ENCODE assay signal across 8 cellular contexts in the genomic region with DNA sequence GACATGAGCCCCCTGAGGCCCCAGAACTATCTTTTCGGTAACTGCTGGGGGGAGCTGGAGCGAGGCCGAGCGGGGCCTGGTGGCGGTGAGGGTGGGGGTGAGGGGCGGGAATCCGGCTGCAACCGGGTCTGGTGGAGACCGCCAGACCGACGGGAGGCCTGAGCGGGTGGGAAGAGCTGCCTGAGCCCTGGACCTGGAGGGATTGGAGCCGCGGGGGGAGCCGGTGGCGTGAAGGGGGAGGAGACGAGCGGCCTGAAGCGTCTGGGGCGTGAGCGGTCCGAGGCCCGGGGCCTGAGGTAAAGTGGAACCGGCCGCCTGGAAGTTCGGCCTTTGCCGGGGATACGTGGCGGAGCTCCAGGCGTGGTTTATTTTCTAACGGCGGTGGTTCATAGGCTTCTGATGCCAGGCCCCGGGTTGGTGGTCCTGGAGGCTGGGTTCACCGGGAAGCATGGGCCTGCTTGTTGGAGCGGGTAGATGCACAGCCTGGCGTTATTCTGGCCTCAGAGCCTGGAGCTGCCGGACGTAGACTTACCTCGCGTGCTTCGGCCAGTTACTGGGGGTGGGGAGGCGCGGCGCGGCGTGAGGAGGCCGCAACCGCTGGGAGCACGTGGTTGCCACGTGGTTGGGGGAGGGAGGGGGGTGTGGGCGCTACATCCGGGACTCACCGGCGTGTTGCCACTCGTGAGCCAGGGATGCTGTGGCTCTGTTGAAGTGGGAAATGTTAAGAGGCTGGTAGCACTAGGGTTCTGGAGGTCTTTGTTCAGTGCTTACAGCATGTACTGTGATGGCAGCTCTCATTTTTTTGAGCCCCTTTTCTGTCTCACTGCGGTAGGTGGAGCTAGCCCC. TPM values are rescaled to one million over a fixed set of nuclear protein-coding genes. Genes with fewer than 3 reads are reported as not detected.
A peak's percentile ranks its signal among the peaks of the same experiment; 100 is the strongest.
DNase-seq lines count a peak whose midpoint lies in the region; ATAC-seq and TF ChIP-seq lines count a peak whose summit lies in the region.

No MANE protein-coding gene starts in this region.

- H3K27ac Mint-ChIP-seq in CD4-positive, CD25-positive, alpha-beta regulatory T cell: peak overlapping the region; percentile 98 to 100 (median 99)
- peak overlapping the region; percentile 98 for H3K27ac Mint-ChIP-seq in activated T-helper 1 cell treated with anti-CD3 and anti-CD28 coated beads, Interleukin-12 subunit alpha, Interleukin-12 subunit beta, Interleukin-2, Interleukin-4 antibody, amounts not matched to agents 30 ng/mL and 10 ng/mL and 1 ng/mL, durations not matched to agents 14 hours and 24 hours and 36 hours
- peak overlapping the region; percentile 94 to 100 for H3K27ac Mint-ChIP-seq in natural killer cell

- no peak for TF ChIP-seq POLR2A in Peyer's patch (IDR thresholded peaks at IDR 0.05)

- DNase-seq in CD4-positive, CD25-positive, alpha-beta regulatory T cell: peak; percentile 76 to 87 (median 79)
- DNase-seq in Peyer's patch: peak; percentile 77 to 89 (median 84)
- DNase-seq in activated T-helper 1 cell treated with anti-CD3 and anti-CD28 coated beads, Interleukin-12 subunit alpha, Interleukin-12 subunit beta, Interleukin-2, Interleukin-4 antibody, amounts not matched to agents 30 ng/mL and 10 ng/mL and 1 ng/mL, durations not matched to agents 14 hours and 24 hours and 36 hours (ENCODE audit: low spot score): peak; percentile 74
- peak; percentile 73 to 80 for DNase-seq in fibroblast of lung (ENCODE audit: low read depth in 2 of 2)
- peak; percentile 76 for DNase-seq in natural killer cell
- DNase-seq in stimulated activated naive CD4-positive, alpha-beta T cell (lab: John Stamatoyannopoulos, UW): peak; percentile 54 to 81 (median 76)

- H3K36me3 ChIP-seq in CD4-positive, CD25-positive, alpha-beta regulatory T cell (ENCODE audit: control insufficient read depth, insufficient read depth, low read length): peaks cover 24% of the 10 kb centered on the region
- H3K36me3 ChIP-seq in Peyer's patch (peaks cover 0 to 19% (median 0%) of the 10 kb centered on the region in 3 donors), fibroblast of lung (ENCODE audit: control insufficient read depth, insufficient read depth, low read length) (peaks cover 10% of the 10 kb centered on the region)

- ATAC-seq in CD4-positive, CD25-positive, alpha-beta regulatory T cell (ENCODE audit: low read depth in 2 of 2): peak; percentile 27 to 28
- ATAC-seq in GM19372 (IDR thresholded peaks at IDR 0.05; ENCODE audit: low read depth, unreplicated experiment): peak; percentile 35
- ATAC-seq in HG03565 (IDR thresholded peaks at IDR 0.05; ENCODE audit: unreplicated experiment): peak; percentile 32
- peak; percentile 17 to 48 (median 34) for ATAC-seq in natural killer cell

- no peak overlapping the region for H2AFZ ChIP-seq in fibroblast of lung (ENCODE audit: low read length)

- peak overlapping the region; percentile 94 to 99 (median 97) for H3K4me3 Mint-ChIP-seq in CD4-positive, CD25-positive, alpha-beta regulatory T cell
- peak overlapping the region; percentile 97 for H3K4me3 Mint-ChIP-seq in activated T-helper 1 cell treated with anti-CD3 and anti-CD28 coated beads, Interleukin-12 subunit alpha, Interleukin-12 subunit beta, Interleukin-2, Interleukin-4 antibody, amounts not matched to agents 30 ng/mL and 10 ng/mL and 1 ng/mL, durations not matched to agents 14 hours and 24 hours and 36 hours
- H3K4me3 Mint-ChIP-seq in natural killer cell: peak overlapping the region; percentile 97

- H3K27ac ChIP-seq in CD4-positive, CD25-positive, alpha-beta regulatory T cell (ENCODE audit: insufficient read depth, low read length, poor library complexity, severe bottlenecking): peak overlapping the region; percentile 90
- H3K27ac ChIP-seq in Peyer's patch: peak overlapping the region; percentile 83 to 95 (median 89)
- H3K27ac ChIP-seq in fibroblast of lung (ENCODE audit: insufficient read depth, low read length): peak overlapping the region; percentile 89

- no peak for TF ChIP-seq CTCF in Peyer's patch (IDR thresholded peaks at IDR 0.05)
- no peak for TF ChIP-seq CTCF in fibroblast of lung (conservative IDR thresholded peaks at IDR 0.05 in 1 of 2, IDR thresholded peaks at IDR 0.05 in 1 of 2; ENCODE audit: low read depth in 1 of 2, low read length in 2 of 2)
- no peak for TF ChIP-seq CTCF in natural killer cell (IDR thresholded peaks at IDR 0.05)

- intact Hi-C loops in activated T-helper 1 cell treated with anti-CD3 and anti-CD28 coated beads, Interleukin-12 subunit alpha, Interleukin-12 subunit beta, Interleukin-2, Interleukin-4 antibody, amounts not matched to agents 30 ng/mL and 10 ng/mL and 1 ng/mL, durations not matched to agents 14 hours and 24 hours and 36 hours (cut with micrococcal nuclease): loop anchor here (1.0 to 5.0 kb wide), 11 partner anchors 519 to 1939 kb away; a partner anchor contains a TSS
- intact Hi-C loops in natural killer cell (cut with micrococcal nuclease): no loop called here

- H3K79me2 ChIP-seq in fibroblast of lung (ENCODE audit: control insufficient read depth, insufficient read depth, low read length): peaks cover 55% of the 10 kb centered on the region

- peaks cover 0 to 2% (median 0%) of the 10 kb centered on the region in 7 donors for H3K9me3 Mint-ChIP-seq in CD4-positive, CD25-positive, alpha-beta regulatory T cell
- no peaks in the 10 kb centered on the region for H3K9me3 Mint-ChIP-seq in activated T-helper 1 cell treated with anti-CD3 and anti-CD28 coated beads, Interleukin-12 subunit alpha, Interleukin-12 subunit beta, Interleukin-2, Interleukin-4 antibody, amounts not matched to agents 30 ng/mL and 10 ng/mL and 1 ng/mL, durations not matched to agents 14 hours and 24 hours and 36 hours
- no peaks in the 10 kb centered on the region for H3K9me3 Mint-ChIP-seq in natural killer cell

- no peaks in the 10 kb centered on the region for H3K9me3 ChIP-seq in CD4-positive, CD25-positive, alpha-beta regulatory T cell (ENCODE audit: control insufficient read depth in 2 of 2, low read length in 2 of 2)
- no peaks in the 10 kb centered on the region for H3K9me3 ChIP-seq in Peyer's patch
- no peaks in the 10 kb centered on the region for H3K9me3 ChIP-seq in fibroblast of lung (ENCODE audit: control insufficient read depth, insufficient read depth, low read depth, low read length)

- peak overlapping the region; percentile 95 for H3K4me3 ChIP-seq in CD4-positive, CD25-positive, alpha-beta regulatory T cell (ENCODE audit: low read depth, low read length)
- peak overlapping the region; percentile 67 to 96 (median 90) for H3K4me3 ChIP-seq in Peyer's patch
- H3K4me3 ChIP-seq in fibroblast of lung (replicated peaks in 1 of 4; ENCODE audit: control extremely low read depth in 1 of 4, insufficient read depth in 1 of 4, low read depth in 3 of 4, low read length in 4 of 4): peak overlapping the region; percentile 79 to 95 (median 90)

- H4K20me1 ChIP-seq in fibroblast of lung (ENCODE audit: control insufficient read depth, extremely low read depth, insufficient read depth, low read length): peaks cover 20% of the 10 kb centered on the region

- peaks cover 14% of the 10 kb centered on the region for H3K27me3 Mint-ChIP-seq in CD4-positive, CD25-positive, alpha-beta regulatory T cell
- peaks cover 6% of the 10 kb centered on the region for H3K27me3 Mint-ChIP-seq in activated T-helper 1 cell treated with anti-CD3 and anti-CD28 coated beads, Interleukin-12 subunit alpha, Interleukin-12 subunit beta, Interleukin-2, Interleukin-4 antibody, amounts not matched to agents 30 ng/mL and 10 ng/mL and 1 ng/mL, durations not matched to agents 14 hours and 24 hours and 36 hours (ENCODE audit: insufficient read depth)
- no peaks in the 10 kb centered on the region for H3K27me3 Mint-ChIP-seq in natural killer cell (ENCODE audit: low read depth in 2 of 2)

- H3K4me1 ChIP-seq in CD4-positive, CD25-positive, alpha-beta regulatory T cell (ENCODE audit: control insufficient read depth, insufficient read depth, low read length, poor library complexity, severe bottlenecking): peaks cover 55% of the 10 kb centered on the region
- peaks cover 0 to 21% (median 6%) of the 10 kb centered on the region in 4 donors for H3K4me1 ChIP-seq in Peyer's patch
- H3K4me1 ChIP-seq in fibroblast of lung (ENCODE audit: control insufficient read depth, extremely low read depth, insufficient read depth, low read length): no peaks in the 10 kb centered on the region

- H3K36me3 Mint-ChIP-seq in CD4-positive, CD25-positive, alpha-beta regulatory T cell: peaks cover 29% of the 10 kb centered on the region
- peaks cover 49% of the 10 kb centered on the region for H3K36me3 Mint-ChIP-seq in activated T-helper 1 cell treated with anti-CD3 and anti-CD28 coated beads, Interleukin-12 subunit alpha, Interleukin-12 subunit beta, Interleukin-2, Interleukin-4 antibody, amounts not matched to agents 30 ng/mL and 10 ng/mL and 1 ng/mL, durations not matched to agents 14 hours and 24 hours and 36 hours (ENCODE audit: low read depth)
- H3K36me3 Mint-ChIP-seq in natural killer cell: peaks cover 10% of the 10 kb centered on the region

- peaks cover 27 to 60% (median 45%) of the 10 kb centered on the region in 4 donors for H3K4me1 Mint-ChIP-seq in CD4-positive, CD25-positive, alpha-beta regulatory T cell
- H3K4me1 Mint-ChIP-seq in activated T-helper 1 cell treated with anti-CD3 and anti-CD28 coated beads, Interleukin-12 subunit alpha, Interleukin-12 subunit beta, Interleukin-2, Interleukin-4 antibody, amounts not matched to agents 30 ng/mL and 10 ng/mL and 1 ng/mL, durations not matched to agents 14 hours and 24 hours and 36 hours (ENCODE audit: low read depth): peaks cover 51% of the 10 kb centered on the region
- H3K4me1 Mint-ChIP-seq in natural killer cell: peaks cover 55 to 58% of the 10 kb centered on the region in 2 donors

- peak overlapping the region; percentile 86 for H3K4me2 ChIP-seq in fibroblast of lung (ENCODE audit: extremely low read depth, insufficient read depth, low read length)

- peak overlapping the region; percentile 86 for H3K9ac ChIP-seq in fibroblast of lung (ENCODE audit: insufficient read depth, low read length)

- H3K27me3 ChIP-seq in CD4-positive, CD25-positive, alpha-beta regulatory T cell (ENCODE audit: control insufficient read depth, insufficient read depth, low read length): no peaks in the 10 kb centered on the region
- no peaks in the 10 kb centered on the region for H3K27me3 ChIP-seq in Peyer's patch
- H3K27me3 ChIP-seq in fibroblast of lung (ENCODE audit: control insufficient read depth, insufficient read depth, low read length): no peaks in the 10 kb centered on the region

RNA-seq across cellular contexts. Expression of a gene that starts 0.5 kb away (rescaled TPM):
- 813 TPM for total RNA-seq in CD4-positive, CD25-positive, alpha-beta regulatory T cell
- 100 to 1,000 TPM; 624 to 811 (median 766) TPM for polyA plus RNA-seq in CD4-positive, CD25-positive, alpha-beta regulatory T cell
- total RNA-seq in Peyer's patch (100 to 1,000 TPM; 167 to 468 (median 197) TPM), fibroblast of lung (1,067 and 1,412 TPM in 2 replicates), natural killer cell (100 to 1,000 TPM; 440 to 554 (median 454) TPM)
- total RNA-seq in activated T-helper 1 cell treated with anti-CD3 and anti-CD28 coated beads, Interleukin-12 subunit alpha, Interleukin-12 subunit beta, Interleukin-2, Interleukin-4 antibody, amounts not matched to agents 30 ng/mL and 10 ng/mL and 1 ng/mL, durations not matched to agents 14 hours and 24 hours and 36 hours: 2,729 and 2,809 TPM in 2 replicates
- 4,158 and 5,062 TPM in 2 replicates for polyA plus RNA-seq in fibroblast of lung
- 2,217 and 3,001 TPM in 2 replicates for polyA plus RNA-seq in fibroblast of lung (2012)
- 359 and 452 TPM in 2 replicates for polyA minus RNA-seq in fibroblast of lung (ENCODE audit: low replicate concordance)

RNA-seq across cellular contexts. Expression of a gene that starts 31.3 kb away (rescaled TPM):
- 0.57 TPM for total RNA-seq in CD4-positive, CD25-positive, alpha-beta regulatory T cell
- under 1 TPM in 1 of 4 donors, not detected in 3; 0.18 TPM for polyA plus RNA-seq in CD4-positive, CD25-positive, alpha-beta regulatory T cell
- total RNA-seq in Peyer's patch (under 1 TPM in 1 of 4 donors, not detected in 3; 0.53 TPM), fibroblast of lung (8.0 and 19.3 TPM in 2 replicates), natural killer cell (under 1 TPM; 0.16 to 0.25 (median 0.23) TPM)
- total RNA-seq in activated T-helper 1 cell treated with anti-CD3 and anti-CD28 coated beads, Interleukin-12 subunit alpha, Interleukin-12 subunit beta, Interleukin-2, Interleukin-4 antibody, amounts not matched to agents 30 ng/mL and 10 ng/mL and 1 ng/mL, durations not matched to agents 14 hours and 24 hours and 36 hours: 0.17 and 0.21 TPM in 2 replicates
- 0.33 and 2.0 TPM in 2 replicates for polyA plus RNA-seq in fibroblast of lung
- polyA plus RNA-seq in fibroblast of lung (2012): 0.49 and 3.6 TPM in 2 replicates
- polyA minus RNA-seq in fibroblast of lung (ENCODE audit: low replicate concordance): 2.6 TPM in 1 of 2 replicates, not detected in the other

Comparison
In these comparisons a context has a peak if more than half of its experiments do, and no peak if none do; other contexts are left out.
1. Peak in every context shown above with its lines: DNase-seq, ATAC-seq, H3K4me3 ChIP-seq and H3K27ac ChIP-seq.